8 cellular contexts compared by ENCODE assay signal in the genomic region with DNA sequence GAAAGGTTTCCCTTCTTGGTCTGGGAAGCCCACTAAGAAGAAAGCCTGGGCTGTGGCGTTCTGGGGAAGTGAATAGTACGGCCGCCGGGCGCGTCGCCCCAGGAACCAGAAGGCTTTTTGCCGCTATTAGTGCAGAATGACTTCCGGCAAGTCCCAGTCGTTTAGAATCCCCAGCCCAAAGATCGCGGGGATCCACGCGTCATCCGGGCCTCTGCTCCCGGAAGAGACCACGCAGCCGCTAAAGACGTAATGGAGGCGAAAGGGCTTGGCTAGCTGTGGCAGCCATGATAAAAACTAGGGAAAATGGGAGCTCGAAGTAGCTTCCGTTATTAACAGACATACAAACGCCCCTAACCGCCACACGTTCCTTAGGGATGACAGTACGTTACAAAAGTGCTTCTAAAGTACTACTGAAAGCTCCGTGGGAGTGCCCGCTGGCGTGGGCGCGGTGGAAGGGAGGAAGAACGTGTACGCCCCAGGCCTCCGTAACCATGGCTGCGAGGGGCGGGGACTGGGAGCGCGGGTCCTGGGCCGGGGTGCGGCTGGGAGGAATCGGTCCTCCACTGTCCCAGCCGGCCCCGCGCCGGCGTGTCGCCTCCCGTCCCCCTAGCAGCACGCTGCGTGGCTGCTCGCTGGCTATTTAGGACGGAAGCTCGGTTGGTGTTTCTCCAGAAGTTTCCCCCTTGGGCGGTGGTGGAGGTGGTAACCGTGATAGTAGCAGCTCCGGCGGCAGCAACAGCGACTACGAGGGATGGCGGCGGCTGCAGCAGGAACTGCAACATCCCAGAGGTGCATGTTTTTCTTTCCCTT. TPM values are rescaled to one million over a fixed set of nuclear protein-coding genes. Genes with fewer than 3 reads are reported as not detected.
DNase-seq lines count a peak whose midpoint lies in the region; ATAC-seq and FAIRE-seq lines count a peak whose summit lies in the region.

A gene (plus strand): TSS at position 667 of the 810 bp plus-strand sequence. CDS start 85 bp downstream, at position 752.

- H3K4me1 Mint-ChIP-seq in activated CD4-positive, alpha-beta T cell treated with anti-CD3 and anti-CD28 coated beads for 36 hours = peaks cover 14% of the 10 kb centered on the region

- H3K27ac Mint-ChIP-seq in activated CD4-positive, alpha-beta T cell treated with anti-CD3 and anti-CD28 coated beads for 36 hours = no peak within 1 kb of the TSS

- peak within 1 kb of the TSS; percentile 86 for H3K4me2 ChIP-seq in BLaER1

- peak within 1 kb of the TSS; percentile 89 for H3K9ac ChIP-seq in BLaER1

- peaks cover 29% of the 10 kb centered on the region; the same call in 1 of the 2 replicates for H4K20me1 ChIP-seq in BLaER1

- H3K27me3 ChIP-seq in BLaER1 = no peaks in the 10 kb centered on the region

- intact Hi-C loops in activated CD4-positive, alpha-beta T cell treated with anti-CD3 and anti-CD28 coated beads for 36 hours (cut with DNase I, micrococcal nuclease) = loop anchor here (1.0 to 2.0 kb wide), 7 partner anchors 35 to 850 kb away; a partner anchor contains a TSS

- no peaks in the 10 kb centered on the region for H3K9me3 Mint-ChIP-seq in activated CD4-positive, alpha-beta T cell treated with anti-CD3 and anti-CD28 coated beads for 36 hours (ENCODE audit: low read depth)

- H3K36me3 ChIP-seq in BLaER1 = peaks cover 31% of the 10 kb centered on the region

- no peak within 1 kb of the TSS for H3K4me3 Mint-ChIP-seq in activated CD4-positive, alpha-beta T cell treated with anti-CD3 and anti-CD28 coated beads for 36 hours

- H3K4me3 ChIP-seq in BLaER1 = peak within 1 kb of the TSS; percentile 93

- peak; percentile 93 for ATAC-seq in HG03457 (IDR thresholded peaks at IDR 0.05; ENCODE audit: unreplicated experiment)
- ATAC-seq in activated CD4-positive, alpha-beta T cell treated with anti-CD3 and anti-CD28 coated beads for 36 hours = peak; percentile 96

- CTCF ChIA-PET in activated CD4-positive, alpha-beta T cell treated with anti-CD3 and anti-CD28 coated beads for 36 hours (lab: Charles Lee) = interaction anchor here (0.6 to 4.0 kb wide), 19 partner anchors 10 to 499 kb away, joined by 3 to 53 read pairs (median 4); a partner anchor contains a TSS

- peak within 1 kb of the TSS; percentile 92 for H3K27ac ChIP-seq in BLaER1
- peak within 1 kb of the TSS; percentile 98 for H3K27ac ChIP-seq in cingulate gyrus (ENCODE audit: low read depth, low read length)

- H3K9me3 ChIP-seq in BLaER1 = no peaks in the 10 kb centered on the region

- POLR2A ChIA-PET in activated CD4-positive, alpha-beta T cell treated with anti-CD3 and anti-CD28 coated beads for 36 hours (lab: Charles Lee) = interaction anchor here (0.6 to 2.1 kb wide), 4 partner anchors 13 to 640 kb away, joined by 3 to 17 read pairs (median 4); a partner anchor contains a TSS

- H3K36me3 Mint-ChIP-seq in activated CD4-positive, alpha-beta T cell treated with anti-CD3 and anti-CD28 coated beads for 36 hours (ENCODE audit: low read depth) = peaks cover 26% of the 10 kb centered on the region

- DNase-seq in GM19239 (ENCODE audit: insufficient read length, low spot score) (peak; percentile 59), NCI-H524 (lab: John Stamatoyannopoulos, UW) (peak; percentile 92 to 97), kidney tubule cell (ENCODE audit: low spot score) (peak; percentile 98)
- peak; percentile 97 for DNase-seq in activated CD4-positive, alpha-beta T cell treated with anti-CD3 and anti-CD28 coated beads for 36 hours
- peak; percentile 89 to 94 (median 92) for DNase-seq in stimulated activated CD4-positive, alpha-beta T cell treated with anti-CD3 and anti-CD28 coated beads, Interleukin-1b, Interleukin-23, amount 100 ng/mL, for 24 hours (ENCODE audit: low read depth in 4 of 4, low spot score in 1 of 4)

- H3K4me1 ChIP-seq in BLaER1 = peaks cover 20% of the 10 kb centered on the region

- H3K27me3 Mint-ChIP-seq in activated CD4-positive, alpha-beta T cell treated with anti-CD3 and anti-CD28 coated beads for 36 hours = no peaks in the 10 kb centered on the region

- peak; percentile 96 for FAIRE-seq in GM19239 (lab: Jason Lieb, UNC)

RNA-seq across cellular contexts. Expression of the gene that starts here (rescaled TPM):
- 10 to 100 TPM; 58.3 to 64.8 TPM for total RNA-seq in activated CD4-positive, alpha-beta T cell treated with anti-CD3 and anti-CD28 coated beads for 36 hours

Comparison
In these comparisons a context has a peak if more than half of its experiments do, and no peak if none do; other contexts are left out.
1. Peak in every context shown above with its lines: DNase-seq, ATAC-seq, H3K4me3 ChIP-seq and H3K27ac ChIP-seq.